Comparison of ENCODE assay signal across 11 cellular contexts in the genomic region with DNA sequence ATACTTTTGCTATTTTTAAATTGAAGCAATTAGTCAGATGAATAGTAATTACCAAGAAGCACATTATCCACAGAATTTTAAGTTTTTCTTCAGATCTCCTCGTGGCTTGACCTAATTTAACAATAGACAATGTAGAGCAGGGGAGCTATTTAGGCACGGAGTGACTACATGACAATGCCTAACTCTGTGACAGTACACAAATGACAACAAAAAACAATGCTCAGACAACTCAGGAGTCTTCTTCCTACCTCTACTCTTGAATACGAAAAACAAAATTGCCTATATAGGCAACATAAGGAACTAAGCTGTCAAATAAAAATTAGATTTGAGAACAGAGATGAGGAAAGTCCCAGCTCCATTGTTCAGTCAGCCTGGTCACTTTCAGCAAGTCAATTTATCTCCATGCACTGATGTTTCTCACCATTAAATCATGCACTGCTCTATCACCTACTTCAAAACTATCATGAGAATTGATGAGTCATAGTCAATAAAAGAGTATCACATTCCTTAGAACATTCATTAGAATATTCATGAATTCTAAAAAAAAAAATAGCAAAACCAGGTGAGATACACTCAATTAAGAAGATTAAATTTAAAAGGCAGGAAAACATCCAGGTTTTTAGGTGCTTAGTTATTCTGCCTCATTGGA. TPM values are rescaled to one million over a fixed set of nuclear protein-coding genes. Genes with fewer than 3 reads are reported as not detected.
DNase-seq lines count a peak whose midpoint lies in the region; ATAC-seq, FAIRE-seq and TF ChIP-seq lines count a peak whose summit lies in the region.
"Not testable (repeated sequence)": the region's sequence is repeated elsewhere in the genome, so short reads cannot be mapped to it uniquely, and the experiment has no call there.
"Had no signal": no experiment of that assay in that cellular context is flagged by ENCODE, and none has a peak within 500 bp of the region (broad histone marks: within the 10 kb centered on the region; RNA-seq: fewer than 3 reads in every experiment).

No MANE protein-coding gene starts in this region.

- H3K9me3 Mint-ChIP-seq in Calu3 (ENCODE audit: low read depth, unreplicated experiment); HFFc6; activated T-cell treated with anti-CD3 and anti-CD28 coated beads, Interleukin-2, amount 50 U/mL, for 4 hours; activated naive CD8-positive, alpha-beta T cell treated with anti-CD3 and anti-CD28 coated beads for 36 hours; endothelial cell (ENCODE audit: unreplicated experiment); stimulated activated naive B cell treated with anti-CD40 and anti-IgM and Interleukin-4, amounts not matched to agents 10 μg/mL and 1 μg/mL and 100 μg/mL, for 72 hours: not testable (repeated sequence)

- intact Hi-C loops in Calu3 (cut with micrococcal nuclease; ENCODE audit: unreplicated experiment); pancreas (cut with DNase I): not testable (repeated sequence)

- not testable (repeated sequence) for H3K9me3 ChIP-seq in pancreas

- H3K27ac ChIP-seq in RWPE1, pancreas: not testable (repeated sequence)

- H3K4me1 ChIP-seq in pancreas = not testable (repeated sequence)

- H3K27me3 ChIP-seq in pancreas = not testable (repeated sequence)

- not testable (repeated sequence) for TF ChIP-seq CTCF in Calu3 (IDR thresholded peaks at IDR 0.05; ENCODE audit: unreplicated experiment); HFFc6 (IDR thresholded peaks at IDR 0.05); RWPE1 (conservative IDR thresholded peaks at IDR 0.05; ENCODE audit: low read depth); endothelial cell (IDR thresholded peaks at IDR 0.05; ENCODE audit: unreplicated experiment); pancreas (IDR thresholded peaks at IDR 0.05)

- H3K4me1 Mint-ChIP-seq in Calu3 (ENCODE audit: low read depth, unreplicated experiment) = peaks cover 12% of the 10 kb centered on the region
- H3K4me1 Mint-ChIP-seq in HFFc6 (ENCODE audit: low read depth) = peaks cover 15% of the 10 kb centered on the region
- H3K4me1 Mint-ChIP-seq in activated T-cell treated with anti-CD3 and anti-CD28 coated beads, Interleukin-2, amount 50 U/mL, for 4 hours (ENCODE audit: low read depth) = peaks cover 53% of the 10 kb centered on the region
- H3K4me1 Mint-ChIP-seq in activated naive CD8-positive, alpha-beta T cell treated with anti-CD3 and anti-CD28 coated beads for 36 hours = peaks cover 44% of the 10 kb centered on the region
- peaks cover 11% of the 10 kb centered on the region for H3K4me1 Mint-ChIP-seq in endothelial cell (ENCODE audit: unreplicated experiment)
- peaks cover 27 to 61% of the 10 kb centered on the region in 2 donors for H3K4me1 Mint-ChIP-seq in stimulated activated naive B cell treated with anti-CD40 and anti-IgM and Interleukin-4, amounts not matched to agents 10 μg/mL and 1 μg/mL and 100 μg/mL, for 72 hours

- H3K36me3 Mint-ChIP-seq in Calu3 (ENCODE audit: insufficient read depth, unreplicated experiment); HFFc6 (ENCODE audit: low read depth); activated T-cell treated with anti-CD3 and anti-CD28 coated beads, Interleukin-2, amount 50 U/mL, for 4 hours (ENCODE audit: insufficient read depth); activated naive CD8-positive, alpha-beta T cell treated with anti-CD3 and anti-CD28 coated beads for 36 hours; endothelial cell (ENCODE audit: low read depth, unreplicated experiment); stimulated activated naive B cell treated with anti-CD40 and anti-IgM and Interleukin-4, amounts not matched to agents 10 μg/mL and 1 μg/mL and 100 μg/mL, for 72 hours: not testable (repeated sequence)

- not testable (repeated sequence) for H3K4me3 ChIP-seq in pancreas

- WGBS in pancreas, 2 donors = 71 to 81% methylated on average over 3 of the region's 3 CpGs

- H3K4me3 Mint-ChIP-seq in Calu3 (ENCODE audit: low read depth, unreplicated experiment); HFFc6; activated naive CD8-positive, alpha-beta T cell treated with anti-CD3 and anti-CD28 coated beads for 36 hours; endothelial cell (ENCODE audit: unreplicated experiment): not testable (repeated sequence)
- peak overlapping the region; percentile 9 for H3K4me3 Mint-ChIP-seq in activated T-cell treated with anti-CD3 and anti-CD28 coated beads, Interleukin-2, amount 50 U/mL, for 4 hours
- H3K4me3 Mint-ChIP-seq in stimulated activated naive B cell treated with anti-CD40 and anti-IgM and Interleukin-4, amounts not matched to agents 10 μg/mL and 1 μg/mL and 100 μg/mL, for 72 hours = peak overlapping the region in 1 of 2 donors; percentile 47

- CTCF ChIA-PET in Calu3 (lab: Charles Lee); RWPE1 (lab: Yijun Ruan, JAX): not testable (repeated sequence)

- peak; percentile 83 for ATAC-seq in activated T-cell treated with anti-CD3 and anti-CD28 coated beads, Interleukin-2, amount 50 U/mL, for 4 hours
- ATAC-seq in pancreas = peak in 3 of 4 donors; percentile 34 to 51 (median 38)
- peak; percentile 46 for ATAC-seq in stimulated activated naive B cell treated with anti-CD40 and anti-IgM and Interleukin-4, amounts not matched to agents 10 μg/mL and 1 μg/mL and 100 μg/mL, for 72 hours (replicated peaks)

- not testable (repeated sequence) for H3K36me3 ChIP-seq in pancreas

- POLR2A ChIA-PET in RWPE1 (lab: Yijun Ruan, JAX; ENCODE audit: low non-redundant PET) = not testable (repeated sequence)

- peak overlapping the region; percentile 63 for H3K27ac Mint-ChIP-seq in Calu3 (ENCODE audit: unreplicated experiment)
- peak overlapping the region; percentile 10; the same call in 1 of the 2 replicates for H3K27ac Mint-ChIP-seq in HFFc6
- H3K27ac Mint-ChIP-seq in activated naive CD8-positive, alpha-beta T cell treated with anti-CD3 and anti-CD28 coated beads for 36 hours = peak overlapping the region; percentile 9
- peak overlapping the region; percentile 25 for H3K27ac Mint-ChIP-seq in endothelial cell (ENCODE audit: unreplicated experiment)
- H3K27ac Mint-ChIP-seq in stimulated activated naive B cell treated with anti-CD40 and anti-IgM and Interleukin-4, amounts not matched to agents 10 μg/mL and 1 μg/mL and 100 μg/mL, for 72 hours = peak overlapping the region; percentile 59

- BruUV-seq in Calu3 (replicated peaks; lab: Mats Ljungman, UMichigan) = not testable (repeated sequence)

- DNase-seq in Calu3; HFFc6; activated T-cell treated with anti-CD3 and anti-CD28 coated beads, Interleukin-2, amount 50 U/mL, for 4 hours; activated naive CD8-positive, alpha-beta T cell treated with anti-CD3 and anti-CD28 coated beads for 36 hours; endothelial cell (ENCODE audit: low spot score); pancreas; stimulated activated naive B cell treated with anti-CD40 and anti-IgM and Interleukin-4, amounts not matched to agents 10 μg/mL and 1 μg/mL and 100 μg/mL, for 72 hours: not testable (repeated sequence)
- peak; percentile 13 for DNase-seq in RWPE1 (ENCODE audit: low spot score)

- H3K27me3 Mint-ChIP-seq in Calu3 (ENCODE audit: unreplicated experiment); HFFc6 (ENCODE audit: insufficient read depth); activated T-cell treated with anti-CD3 and anti-CD28 coated beads, Interleukin-2, amount 50 U/mL, for 4 hours (ENCODE audit: low read depth); activated naive CD8-positive, alpha-beta T cell treated with anti-CD3 and anti-CD28 coated beads for 36 hours; endothelial cell (ENCODE audit: unreplicated experiment); stimulated activated naive B cell treated with anti-CD40 and anti-IgM and Interleukin-4, amounts not matched to agents 10 μg/mL and 1 μg/mL and 100 μg/mL, for 72 hours: not testable (repeated sequence)

- not testable (repeated sequence) for FAIRE-seq in pancreas (lab: Jason Lieb, UNC)

RNA-seq across cellular contexts. Expression of gene CTSV, which starts 38.7 kb away (rescaled TPM):
- total RNA-seq in Calu3 (2022) (21.4 and 23.3 TPM in 2 replicates), endothelial cell (ENCODE audit: unreplicated experiment) (20.4 TPM), pancreas (1 to 10 TPM in 2 of 6 donors, under 1 TPM in 4; 0.79 to 1.3 (median 0.87) TPM)
- total RNA-seq in HFFc6 (2021; fragmentation: NEBNext Ultra II Directional; extraction: Animal tissue kit (Norgen Biotek cat#: 25700)) = under 1 TPM; 0.07 to 0.25 (median 0.14) TPM
- total RNA-seq in activated T-cell treated with anti-CD3 and anti-CD28 coated beads, Interleukin-2, amount 50 U/mL, for 4 hours = under 1 TPM in 2 of 3 donors, not detected in 1; 0.14 to 0.34 TPM
- under 1 TPM; 0.20 to 0.31 TPM for total RNA-seq in activated naive CD8-positive, alpha-beta T cell treated with anti-CD3 and anti-CD28 coated beads for 36 hours
- 1 to 10 TPM; 1.4 to 1.8 TPM for polyA plus RNA-seq in pancreas
- total RNA-seq: GM23248, Right ventricle myocardium inferior had no signal
- polyA plus RNA-seq: CD8-positive, alpha-beta memory T cell had no signal

Comparison
In these comparisons a context has a peak if more than half of its experiments do, and no peak if none do; other contexts are left out.
1. H3K27ac Mint-ChIP-seq: peak in every context shown above with its lines; median percentile 63 in Calu3; 59 in stimulated activated naive B cell treated with anti-CD40 and anti-IgM and Interleukin-4, amounts not matched to agents 10 μg/mL and 1 μg/mL and 100 μg/mL, for 72 hours; 25 in endothelial cell; 10 in HFFc6; 9 in activated naive CD8-positive, alpha-beta T cell treated with anti-CD3 and anti-CD28 coated beads for 36 hours.